In genomic region chr17:40068917-40069750, GRCh38 we compare ENCODE assay signal across 1 cellular context.
A peak's percentile ranks its signal among the peaks of the same experiment; 100 is the strongest.
TF ChIP-seq lines count a peak whose summit lies in the region.

No MANE protein-coding gene starts in this region.

TF ChIP-seq in HCT116, 20 proteins besides CTCF, POLR2A, EP300 and RAD21:
- TF ChIP-seq, protein P1, sequence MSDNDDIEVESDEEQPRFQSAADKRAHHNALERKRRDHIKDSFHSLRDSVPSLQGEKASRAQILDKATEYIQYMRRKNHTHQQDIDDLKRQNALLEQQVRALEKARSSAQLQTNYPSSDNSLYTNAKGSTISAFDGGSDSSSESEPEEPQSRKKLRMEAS (IDR thresholded peaks at IDR 0.05): 0 out of 2 replicates have a peak, but pooled peaks have one; percentile 16
- TF ChIP-seq EZH2 (IDR thresholded peaks at IDR 0.05): no peak
- no peak for TF ChIP-seq SIN3A (IDR thresholded peaks at IDR 0.05; ENCODE audit: low read depth)
